1 cellular context compared by ENCODE assay signal in genomic region chr2:196639180-196640030, GRCh38.
A peak's percentile ranks its signal among the peaks of the same experiment; 100 is the strongest.
TF ChIP-seq lines count a peak whose summit lies in the region.

Gene CCDC150, plus strand, starts transcription at chr2:196639715. Its CDS starts 52 bp downstream, at chr2:196639767.

TF ChIP-seq in WTC11, 78 proteins besides CTCF, POLR2A, EP300 and RAD21 (continued from another document):
- TF ChIP-seq ZNF532 (CRISPR knock-in tag; IDR thresholded peaks at IDR 0.05; ENCODE audit: borderline replicate concordance) = no peak
- TF ChIP-seq ZNF138 (CRISPR knock-in tag; conservative IDR thresholded peaks at IDR 0.05) = 0 out of 2 replicates have a peak, but pooled peaks have one; percentile 38
- TF ChIP-seq ESRRA (CRISPR knock-in tag; IDR thresholded peaks at IDR 0.05; ENCODE audit: borderline replicate concordance) = no peak
- peak; percentile 35; the same call in 1 of the 2 replicates for TF ChIP-seq ZNF121 (CRISPR knock-in tag; IDR thresholded peaks at IDR 0.05)
- TF ChIP-seq CBFB (CRISPR knock-in tag; IDR thresholded peaks at IDR 0.05; ENCODE audit: low read depth) = 0 out of 2 replicates have a peak, but pooled peaks have one; percentile 47
- TF ChIP-seq NFYB (CRISPR knock-in tag; conservative IDR thresholded peaks at IDR 0.05; ENCODE audit: low read depth) = 0 out of 2 replicates have a peak, but pooled peaks have one; percentile 8
- 0 out of 2 replicates have a peak, but pooled peaks have one; percentile 18 for TF ChIP-seq TEAD4 (CRISPR knock-in tag; IDR thresholded peaks at IDR 0.05)
- 0 out of 2 replicates have a peak, but pooled peaks have one; percentile 22 for TF ChIP-seq FOXK1 (CRISPR knock-in tag; IDR thresholded peaks at IDR 0.05)
- TF ChIP-seq E2F5 (CRISPR knock-in tag; IDR thresholded peaks at IDR 0.05) = peak; percentile 76; the same call in 1 of the 2 replicates
- TF ChIP-seq RELA (CRISPR knock-in tag; IDR thresholded peaks at IDR 0.05; ENCODE audit: borderline replicate concordance) = no peak
- TF ChIP-seq ETV6 (CRISPR knock-in tag; IDR thresholded peaks at IDR 0.05) = peak; percentile 14
- 0 out of 2 replicates have a peak, but pooled peaks have one; percentile 55 for TF ChIP-seq KAT7 (CRISPR knock-in tag; IDR thresholded peaks at IDR 0.05; ENCODE audit: borderline replicate concordance)
- TF ChIP-seq USF1 (CRISPR knock-in tag; IDR thresholded peaks at IDR 0.05) = no peak
- TF ChIP-seq IRF1 (CRISPR knock-in tag; IDR thresholded peaks at IDR 0.05) = 0 out of 2 replicates have a peak, but pooled peaks have one; percentile 18
- peak; percentile 49; the same call in 1 of the 2 replicates for TF ChIP-seq ZBTB21 (CRISPR knock-in tag; IDR thresholded peaks at IDR 0.05; ENCODE audit: borderline replicate concordance)
- peak; percentile 48; the same call in 1 of the 2 replicates for TF ChIP-seq FOXP1 (CRISPR knock-in tag; IDR thresholded peaks at IDR 0.05; ENCODE audit: borderline replicate concordance)
- peak; percentile 85 for TF ChIP-seq GABPB1 (CRISPR knock-in tag; IDR thresholded peaks at IDR 0.05)
- TF ChIP-seq HMGXB4 (CRISPR knock-in tag; IDR thresholded peaks at IDR 0.05) = peak; percentile 85
- peak; percentile 91 for TF ChIP-seq CREM (CRISPR knock-in tag; IDR thresholded peaks at IDR 0.05)
